Comparison of ENCODE assay signal across 13 cellular contexts in the genomic region with DNA sequence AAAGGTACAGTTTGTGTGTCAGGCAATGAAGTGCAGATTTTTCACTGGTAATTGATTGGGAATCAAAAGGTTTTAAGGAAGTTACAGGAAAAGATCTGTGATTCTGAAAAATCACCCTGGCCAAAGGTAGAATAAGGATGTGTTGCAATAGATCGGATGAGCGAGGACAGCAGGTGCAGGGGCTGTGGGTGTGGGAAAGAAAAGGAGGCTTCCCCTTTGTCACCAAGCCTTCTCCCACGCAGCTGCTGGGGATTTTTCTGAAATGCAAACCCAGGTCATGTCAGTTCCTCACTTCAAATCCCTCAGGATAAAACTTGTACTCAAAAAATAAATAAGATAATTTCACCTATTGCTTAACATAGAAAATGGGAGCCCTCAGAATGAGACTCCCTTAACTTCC. TPM values are rescaled to one million over a fixed set of nuclear protein-coding genes. Genes with fewer than 3 reads are reported as not detected.
A peak's percentile ranks its signal among the peaks of the same experiment; 100 is the strongest.
DNase-seq lines count a peak whose midpoint lies in the region; ATAC-seq, FAIRE-seq and TF ChIP-seq lines count a peak whose summit lies in the region.
"Had no signal": no experiment of that assay in that cellular context is flagged by ENCODE, and none has a peak within 500 bp of the region (broad histone marks: within the 10 kb centered on the region; RNA-seq: fewer than 3 reads in every experiment).

No MANE protein-coding gene starts in this region.

- BruUV-seq in endothelial cell of umbilical vein (replicated peaks; lab: Mats Ljungman, UMichigan) = no TSS peak

- no peak overlapping the region for H3K4me3 Mint-ChIP-seq in mesothelial cell of epicardium

- DNase-seq in stimulated activated CD4-positive, alpha-beta T cell treated with anti-CD3 and anti-CD28 coated beads, Interleukin-4, amount 100 ng/mL, for 24 hours = peak; percentile 25
- DNase-seq in stimulated activated CD4-positive, alpha-beta T cell treated with anti-CD3 and anti-CD28 coated beads, Interleukin-4, amount 100 ng/mL, for 1 hour = no peak
- no peak for DNase-seq in endothelial cell of umbilical vein (ENCODE audit: low read depth, low spot score)
- no peak for DNase-seq in NCI-H69 (lab: John Stamatoyannopoulos, UW)
- DNase-seq in NCI-H187 treated with DMSO at 0.1 percent for 48 hours (lab: John Stamatoyannopoulos, UW) = no peak
- DNase-seq in mesothelial cell of epicardium (ENCODE audit: low spot score in 2 of 2, unreplicated experiment in 2 of 2) = no peak
- DNase-seq: dorsolateral prefrontal cortex; NCI-H2081 treated with DMSO at 0.1 percent for 48 hours; stimulated activated naive CD4-positive, alpha-beta T cell had no signal

- no peak overlapping the region for H2AFZ ChIP-seq in OCI-LY3 (ENCODE audit: low read depth, low read length)
- no peak overlapping the region for H2AFZ ChIP-seq in endothelial cell of umbilical vein (ENCODE audit: low read depth, low read length)

- no peaks in the 10 kb centered on the region for H3K9me1 ChIP-seq in endothelial cell of umbilical vein (replicated peaks; ENCODE audit: control insufficient read depth, extremely low read depth, insufficient read depth, low read length)

- H3K36me3 ChIP-seq in OCI-LY3 (replicated peaks; ENCODE audit: low read depth, low read length) (no peaks in the 10 kb centered on the region), endothelial cell of umbilical vein (ENCODE audit: control insufficient read depth in 2 of 2, extremely low read depth in 1 of 2, insufficient read depth in 2 of 2, low read length in 2 of 2) (no peaks in the 10 kb centered on the region)
- H3K36me3 ChIP-seq: ascending aorta had no signal

- CTCF ChIA-PET in endothelial cell of umbilical vein (lab: Charles Lee) = no interaction called here

- TF ChIP-seq CTCF in OCI-LY3 (IDR thresholded peaks at IDR 0.05; ENCODE audit: low read depth, low read length) (no peak), endothelial cell of umbilical vein (IDR thresholded peaks at IDR 0.05; ENCODE audit: extremely low read depth in 1 of 2, insufficient read depth in 1 of 2, low read depth in 1 of 2, low read length in 2 of 2) (no peak), mesothelial cell of epicardium (IDR thresholded peaks at IDR 0.05; ENCODE audit: unreplicated experiment) (no peak)

- H3K4me3 ChIP-seq in OCI-LY3 (ENCODE audit: low read length) = no peak overlapping the region
- no peak overlapping the region for H3K4me3 ChIP-seq in endothelial cell of umbilical vein (replicated peaks in 1 of 3; ENCODE audit: insufficient read depth in 1 of 3, low read depth in 1 of 3, low read length in 3 of 3)
- H3K4me3 ChIP-seq: ascending aorta, dorsolateral prefrontal cortex had no signal

- peak; percentile 8 for FAIRE-seq in endothelial cell of umbilical vein (lab: Jason Lieb, UNC)

- intact Hi-C loops in endothelial cell of umbilical vein (cut with micrococcal nuclease) = no loop called here

- H3K4me1 ChIP-seq in OCI-LY3 (ENCODE audit: low read length) (peaks cover 70% of the 10 kb centered on the region), endothelial cell of umbilical vein (ENCODE audit: control insufficient read depth, extremely low read depth, insufficient read depth, low read length) (peaks cover 6% of the 10 kb centered on the region)

- no peaks in the 10 kb centered on the region for H3K9me3 Mint-ChIP-seq in mesothelial cell of epicardium

- H3K27me3 ChIP-seq in OCI-LY3 (ENCODE audit: low read depth, low read length) = no peaks in the 10 kb centered on the region
- no peaks in the 10 kb centered on the region for H3K27me3 ChIP-seq in endothelial cell of umbilical vein (ENCODE audit: control insufficient read depth in 2 of 2, insufficient read depth in 2 of 2, low read length in 2 of 2)
- H3K27me3 ChIP-seq: ascending aorta, dorsolateral prefrontal cortex had no signal

- H4K20me1 ChIP-seq in OCI-LY3 (ENCODE audit: insufficient read depth, low read length) (no peaks in the 10 kb centered on the region), endothelial cell of umbilical vein (replicated peaks; ENCODE audit: control insufficient read depth, extremely low read depth, insufficient read depth, low read length) (no peaks in the 10 kb centered on the region)

- dilution Hi-C loops in endothelial cell of umbilical vein (cut with MboI; ENCODE audit: extremely low pct_ligation_motif_present, low sequenced_read_pairs) = no loop called here

- H3K27me3 Mint-ChIP-seq in mesothelial cell of epicardium (ENCODE audit: low read depth) = peaks cover 30% of the 10 kb centered on the region
- H3K27me3 Mint-ChIP-seq: progenitor cell of endocrine pancreas had no signal

- H3K27ac ChIP-seq in OCI-LY3 (ENCODE audit: low read length) (peak overlapping the region; percentile 92), endothelial cell of umbilical vein (ENCODE audit: insufficient read depth, low read depth, low read length) (no peak overlapping the region)
- H3K27ac ChIP-seq: ascending aorta had no signal

- H3K4me2 ChIP-seq in OCI-LY3 (ENCODE audit: low read length) = peak overlapping the region; percentile 58
- H3K4me2 ChIP-seq in endothelial cell of umbilical vein (ENCODE audit: insufficient read depth, low read length) = no peak overlapping the region

- H3K9ac ChIP-seq in OCI-LY3 (ENCODE audit: low read length) (peak overlapping the region; percentile 67), endothelial cell of umbilical vein (replicated peaks; ENCODE audit: extremely low read depth, insufficient read depth, low read length) (no peak overlapping the region)

- peaks cover 9% of the 10 kb centered on the region for H3K4me1 Mint-ChIP-seq in mesothelial cell of epicardium

- peaks cover 1% of the 10 kb centered on the region for H3K36me3 Mint-ChIP-seq in mesothelial cell of epicardium

- POLR2A ChIA-PET in endothelial cell of umbilical vein (lab: Charles Lee) = no interaction called here

- no peak for TF ChIP-seq POLR2A in endothelial cell of umbilical vein (IDR thresholded peaks at IDR 0.05; ENCODE audit: low read depth, low read length)

- H3K27ac Mint-ChIP-seq in mesothelial cell of epicardium = no peak overlapping the region
- H3K27ac Mint-ChIP-seq: progenitor cell of endocrine pancreas had no signal

- H3K9me3 ChIP-seq in OCI-LY3 (ENCODE audit: insufficient read depth, low read length) (no peaks in the 10 kb centered on the region), endothelial cell of umbilical vein (replicated peaks; ENCODE audit: control insufficient read depth, insufficient read depth, low read length) (no peaks in the 10 kb centered on the region)
- H3K9me3 ChIP-seq: ascending aorta had no signal

- H3K79me2 ChIP-seq in OCI-LY3 (ENCODE audit: low read length) (peaks cover 15% of the 10 kb centered on the region), endothelial cell of umbilical vein (ENCODE audit: control insufficient read depth, insufficient read depth, low read length) (no peaks in the 10 kb centered on the region)

- no peak for ATAC-seq in HG02678 (IDR thresholded peaks at IDR 0.05; ENCODE audit: unreplicated experiment)

TF ChIP-seq in endothelial cell of umbilical vein, 7 proteins besides CTCF, POLR2A, EP300 and RAD21:
- TF ChIP-seq MYC (IDR thresholded peaks at IDR 0.05; ENCODE audit: low read depth, low read length) = no peak
- TF ChIP-seq, protein P1, sequence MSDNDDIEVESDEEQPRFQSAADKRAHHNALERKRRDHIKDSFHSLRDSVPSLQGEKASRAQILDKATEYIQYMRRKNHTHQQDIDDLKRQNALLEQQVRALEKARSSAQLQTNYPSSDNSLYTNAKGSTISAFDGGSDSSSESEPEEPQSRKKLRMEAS (IDR thresholded peaks at IDR 0.05; ENCODE audit: insufficient read depth, insufficient read length) = no peak
- no peak for TF ChIP-seq POLR2AphosphoS5 (IDR thresholded peaks at IDR 0.05; ENCODE audit: insufficient read depth, low read depth, low read length)
- TF ChIP-seq FOS (IDR thresholded peaks at IDR 0.05; ENCODE audit: borderline replicate concordance, insufficient read depth, low read length) = no peak
- TF ChIP-seq GATA2 (IDR thresholded peaks at IDR 0.05; ENCODE audit: insufficient read depth, insufficient read length, low read depth, low read length) = no peak
- TF ChIP-seq JUN (IDR thresholded peaks at IDR 0.05; ENCODE audit: borderline replicate concordance, insufficient read depth, insufficient read length, low read depth) = no peak
- no peak for TF ChIP-seq EZH2 (IDR thresholded peaks at IDR 0.05; ENCODE audit: borderline replicate concordance, low read depth, low read length, severe bottlenecking)
TF ChIP-seq in endothelial cell of umbilical vein: peak in this region for 0.

RNA-seq across cellular contexts. Expression of a gene that starts 47.9 kb away (rescaled TPM):
- total RNA-seq in endothelial cell of umbilical vein (151 and 164 TPM in 2 replicates), mesothelial cell of epicardium (77.4 to 81.3 TPM (median 77.7 TPM) in 3 replicates)
- polyA plus RNA-seq in endothelial cell of umbilical vein = 63.1 and 65.8 TPM in 2 replicates
- 67.5 and 72.3 TPM in 2 replicates for polyA plus RNA-seq in endothelial cell of umbilical vein (2011; cell fraction: cytosol; rRNA removed)
- 155 and 157 TPM in 2 replicates for polyA plus RNA-seq in endothelial cell of umbilical vein (2011; cell fraction: nucleus; rRNA removed)
- polyA plus RNA-seq in endothelial cell of umbilical vein (2012) = 88.4 and 132 TPM in 2 replicates
- polyA minus RNA-seq in endothelial cell of umbilical vein = 119 and 130 TPM in 2 replicates
- polyA minus RNA-seq in endothelial cell of umbilical vein (2011; cell fraction: cytosol; rRNA and poly(A)+ RNA removed) = 27.0 TPM
- 123 and 174 TPM in 2 replicates for polyA minus RNA-seq in endothelial cell of umbilical vein (2011; cell fraction: nucleus; rRNA and poly(A)+ RNA removed)

RNA-seq across cellular contexts. Expression of a gene that starts 48.4 kb away (rescaled TPM):
- total RNA-seq in endothelial cell of umbilical vein (36.2 and 36.8 TPM in 2 replicates), mesothelial cell of epicardium (54.6 to 58.5 TPM (median 57.2 TPM) in 3 replicates)
- 19.8 and 23.5 TPM in 2 replicates for polyA plus RNA-seq in endothelial cell of umbilical vein
- polyA plus RNA-seq in endothelial cell of umbilical vein (2011; cell fraction: cytosol; rRNA removed) = 24.7 and 26.7 TPM in 2 replicates
- 23.5 and 25.5 TPM in 2 replicates for polyA plus RNA-seq in endothelial cell of umbilical vein (2011; cell fraction: nucleus; rRNA removed)
- 32.0 and 41.6 TPM in 2 replicates for polyA plus RNA-seq in endothelial cell of umbilical vein (2012)
- polyA minus RNA-seq in endothelial cell of umbilical vein = 25.4 and 29.7 TPM in 2 replicates
- polyA minus RNA-seq in endothelial cell of umbilical vein (2011; cell fraction: cytosol; rRNA and poly(A)+ RNA removed) = 19.7 TPM
- polyA minus RNA-seq in endothelial cell of umbilical vein (2011; cell fraction: nucleus; rRNA and poly(A)+ RNA removed) = 20.4 and 23.6 TPM in 2 replicates
